1 cellular context compared by ENCODE assay signal in the genomic region with DNA sequence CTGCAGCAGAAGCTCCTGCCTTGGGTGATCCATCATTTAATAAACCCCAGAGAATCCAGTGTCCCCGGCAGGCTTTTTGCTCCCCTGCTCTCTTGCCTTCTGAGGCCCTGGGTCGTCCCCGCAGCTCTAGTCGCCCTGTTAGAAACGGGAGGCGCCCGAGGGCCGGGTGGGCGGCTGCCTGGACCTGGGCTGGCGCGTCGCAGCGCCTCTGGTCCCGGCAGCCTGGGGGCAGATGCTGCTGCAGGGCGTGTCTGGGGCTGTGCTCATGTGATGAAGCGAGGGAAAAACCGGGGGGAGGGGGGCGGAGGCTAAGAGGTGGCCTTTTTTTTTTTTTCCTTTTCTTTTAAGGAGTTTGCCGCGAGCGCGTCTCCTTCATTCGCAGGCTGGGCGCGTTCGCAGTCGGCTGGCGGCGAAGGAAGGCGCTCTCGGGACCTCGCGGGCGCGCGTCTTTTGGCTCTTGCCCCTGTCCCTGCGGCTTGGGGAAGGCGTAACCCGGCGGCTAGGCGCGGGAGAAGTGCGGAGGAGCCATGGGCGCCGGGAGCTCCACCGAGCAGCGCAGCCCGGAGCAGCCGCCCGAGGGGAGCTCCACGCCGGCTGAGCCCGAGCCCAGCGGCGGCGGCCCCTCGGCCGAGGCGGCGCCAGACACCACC.
TF ChIP-seq lines count a peak whose summit lies in the region.

No MANE protein-coding gene starts in this region.

TF ChIP-seq in WTC11, 78 proteins besides CTCF, POLR2A, EP300 and RAD21 (continued from another document):
- TF ChIP-seq, protein P1, sequence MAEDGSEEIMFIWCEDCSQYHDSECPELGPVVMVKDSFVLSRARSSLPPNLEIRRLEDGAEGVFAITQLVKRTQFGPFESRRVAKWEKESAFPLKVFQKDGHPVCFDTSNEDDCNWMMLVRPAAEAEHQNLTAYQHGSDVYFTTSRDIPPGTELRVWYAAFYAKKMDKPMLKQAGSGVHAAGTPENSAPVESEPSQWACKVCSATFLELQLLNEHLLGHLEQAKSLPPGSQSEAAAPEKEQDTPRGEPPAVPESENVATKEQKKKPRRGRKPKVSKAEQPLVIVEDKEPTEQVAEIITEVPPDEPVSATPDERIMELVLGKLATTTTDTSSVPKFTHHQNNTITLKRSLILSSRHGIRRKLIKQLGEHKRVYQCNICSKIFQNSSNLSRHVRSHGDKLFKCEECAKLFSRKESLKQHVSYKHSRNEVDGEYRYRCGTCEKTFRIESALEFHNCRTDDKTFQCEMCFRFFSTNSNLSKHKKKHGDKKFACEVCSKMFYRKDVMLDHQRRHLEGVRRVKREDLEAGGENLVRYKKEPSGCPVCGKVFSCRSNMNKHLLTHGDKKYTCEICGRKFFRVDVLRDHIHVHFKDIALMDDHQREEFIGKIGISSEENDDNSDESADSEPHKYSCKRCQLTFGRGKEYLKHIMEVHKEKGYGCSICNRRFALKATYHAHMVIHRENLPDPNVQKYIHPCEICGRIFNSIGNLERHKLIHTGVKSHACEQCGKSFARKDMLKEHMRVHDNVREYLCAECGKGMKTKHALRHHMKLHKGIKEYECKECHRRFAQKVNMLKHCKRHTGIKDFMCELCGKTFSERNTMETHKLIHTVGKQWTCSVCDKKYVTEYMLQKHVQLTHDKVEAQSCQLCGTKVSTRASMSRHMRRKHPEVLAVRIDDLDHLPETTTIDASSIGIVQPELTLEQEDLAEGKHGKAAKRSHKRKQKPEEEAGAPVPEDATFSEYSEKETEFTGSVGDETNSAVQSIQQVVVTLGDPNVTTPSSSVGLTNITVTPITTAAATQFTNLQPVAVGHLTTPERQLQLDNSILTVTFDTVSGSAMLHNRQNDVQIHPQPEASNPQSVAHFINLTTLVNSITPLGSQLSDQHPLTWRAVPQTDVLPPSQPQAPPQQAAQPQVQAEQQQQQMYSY (CRISPR knock-in tag; IDR thresholded peaks at IDR 0.05), result peak; percentile 9; the same call in 1 of the 2 replicates
- TF ChIP-seq ZNF232 (CRISPR knock-in tag; IDR thresholded peaks at IDR 0.05), result no peak
- TF ChIP-seq CREM (CRISPR knock-in tag; IDR thresholded peaks at IDR 0.05), result 0 out of 2 replicates have a peak, but pooled peaks have one; percentile 51
- TF ChIP-seq, protein P2, sequence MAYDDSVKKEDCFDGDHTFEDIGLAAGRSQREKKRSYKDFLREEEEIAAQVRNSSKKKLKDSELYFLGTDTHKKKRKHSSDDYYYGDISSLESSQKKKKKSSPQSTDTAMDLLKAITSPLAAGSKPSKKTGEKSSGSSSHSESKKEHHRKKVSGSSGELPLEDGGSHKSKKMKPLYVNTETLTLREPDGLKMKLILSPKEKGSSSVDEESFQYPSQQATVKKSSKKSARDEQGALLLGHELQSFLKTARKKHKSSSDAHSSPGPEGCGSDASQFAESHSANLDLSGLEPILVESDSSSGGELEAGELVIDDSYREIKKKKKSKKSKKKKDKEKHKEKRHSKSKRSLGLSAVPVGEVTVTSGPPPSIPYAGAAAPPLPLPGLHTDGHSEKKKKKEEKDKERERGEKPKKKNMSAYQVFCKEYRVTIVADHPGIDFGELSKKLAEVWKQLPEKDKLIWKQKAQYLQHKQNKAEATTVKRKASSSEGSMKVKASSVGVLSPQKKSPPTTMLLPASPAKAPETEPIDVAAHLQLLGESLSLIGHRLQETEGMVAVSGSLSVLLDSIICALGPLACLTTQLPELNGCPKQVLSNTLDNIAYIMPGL (CRISPR knock-in tag; IDR thresholded peaks at IDR 0.05), result peak; percentile 21; the same call in 1 of the 2 replicates
- peak; percentile 61 for TF ChIP-seq USF1 (CRISPR knock-in tag; IDR thresholded peaks at IDR 0.05)
- TF ChIP-seq ELF4 (CRISPR knock-in tag; IDR thresholded peaks at IDR 0.05; ENCODE audit: low read depth), result 0 out of 2 replicates have a peak, but pooled peaks have one; percentile 37
- TF ChIP-seq PRRX2 (CRISPR knock-in tag; IDR thresholded peaks at IDR 0.05), result 0 out of 2 replicates have a peak, but pooled peaks have one; percentile 16
- TF ChIP-seq USF2 (CRISPR knock-in tag; IDR thresholded peaks at IDR 0.05), result peak; percentile 57
- TF ChIP-seq TP53 (CRISPR knock-in tag; IDR thresholded peaks at IDR 0.05), result peak; percentile 29; the same call in 1 of the 2 replicates
- TF ChIP-seq TEAD1 (CRISPR knock-in tag; IDR thresholded peaks at IDR 0.05), result 0 out of 2 replicates have a peak, but pooled peaks have one; percentile 45
- TF ChIP-seq ERG (CRISPR knock-in tag; IDR thresholded peaks at IDR 0.05), result no peak
- TF ChIP-seq, protein P3, sequence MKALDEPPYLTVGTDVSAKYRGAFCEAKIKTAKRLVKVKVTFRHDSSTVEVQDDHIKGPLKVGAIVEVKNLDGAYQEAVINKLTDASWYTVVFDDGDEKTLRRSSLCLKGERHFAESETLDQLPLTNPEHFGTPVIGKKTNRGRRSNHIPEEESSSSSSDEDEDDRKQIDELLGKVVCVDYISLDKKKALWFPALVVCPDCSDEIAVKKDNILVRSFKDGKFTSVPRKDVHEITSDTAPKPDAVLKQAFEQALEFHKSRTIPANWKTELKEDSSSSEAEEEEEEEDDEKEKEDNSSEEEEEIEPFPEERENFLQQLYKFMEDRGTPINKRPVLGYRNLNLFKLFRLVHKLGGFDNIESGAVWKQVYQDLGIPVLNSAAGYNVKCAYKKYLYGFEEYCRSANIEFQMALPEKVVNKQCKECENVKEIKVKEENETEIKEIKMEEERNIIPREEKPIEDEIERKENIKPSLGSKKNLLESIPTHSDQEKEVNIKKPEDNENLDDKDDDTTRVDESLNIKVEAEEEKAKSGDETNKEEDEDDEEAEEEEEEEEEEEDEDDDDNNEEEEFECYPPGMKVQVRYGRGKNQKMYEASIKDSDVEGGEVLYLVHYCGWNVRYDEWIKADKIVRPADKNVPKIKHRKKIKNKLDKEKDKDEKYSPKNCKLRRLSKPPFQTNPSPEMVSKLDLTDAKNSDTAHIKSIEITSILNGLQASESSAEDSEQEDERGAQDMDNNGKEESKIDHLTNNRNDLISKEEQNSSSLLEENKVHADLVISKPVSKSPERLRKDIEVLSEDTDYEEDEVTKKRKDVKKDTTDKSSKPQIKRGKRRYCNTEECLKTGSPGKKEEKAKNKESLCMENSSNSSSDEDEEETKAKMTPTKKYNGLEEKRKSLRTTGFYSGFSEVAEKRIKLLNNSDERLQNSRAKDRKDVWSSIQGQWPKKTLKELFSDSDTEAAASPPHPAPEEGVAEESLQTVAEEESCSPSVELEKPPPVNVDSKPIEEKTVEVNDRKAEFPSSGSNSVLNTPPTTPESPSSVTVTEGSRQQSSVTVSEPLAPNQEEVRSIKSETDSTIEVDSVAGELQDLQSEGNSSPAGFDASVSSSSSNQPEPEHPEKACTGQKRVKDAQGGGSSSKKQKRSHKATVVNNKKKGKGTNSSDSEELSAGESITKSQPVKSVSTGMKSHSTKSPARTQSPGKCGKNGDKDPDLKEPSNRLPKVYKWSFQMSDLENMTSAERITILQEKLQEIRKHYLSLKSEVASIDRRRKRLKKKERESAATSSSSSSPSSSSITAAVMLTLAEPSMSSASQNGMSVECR (CRISPR knock-in tag; IDR thresholded peaks at IDR 0.05; ENCODE audit: borderline replicate concordance), result peak; percentile 91; the same call in 1 of the 2 replicates
- TF ChIP-seq, protein P4, sequence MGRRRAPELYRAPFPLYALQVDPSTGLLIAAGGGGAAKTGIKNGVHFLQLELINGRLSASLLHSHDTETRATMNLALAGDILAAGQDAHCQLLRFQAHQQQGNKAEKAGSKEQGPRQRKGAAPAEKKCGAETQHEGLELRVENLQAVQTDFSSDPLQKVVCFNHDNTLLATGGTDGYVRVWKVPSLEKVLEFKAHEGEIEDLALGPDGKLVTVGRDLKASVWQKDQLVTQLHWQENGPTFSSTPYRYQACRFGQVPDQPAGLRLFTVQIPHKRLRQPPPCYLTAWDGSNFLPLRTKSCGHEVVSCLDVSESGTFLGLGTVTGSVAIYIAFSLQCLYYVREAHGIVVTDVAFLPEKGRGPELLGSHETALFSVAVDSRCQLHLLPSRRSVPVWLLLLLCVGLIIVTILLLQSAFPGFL (CRISPR knock-in tag; IDR thresholded peaks at IDR 0.05; ENCODE audit: borderline replicate concordance), result no peak
